In the genomic region with DNA sequence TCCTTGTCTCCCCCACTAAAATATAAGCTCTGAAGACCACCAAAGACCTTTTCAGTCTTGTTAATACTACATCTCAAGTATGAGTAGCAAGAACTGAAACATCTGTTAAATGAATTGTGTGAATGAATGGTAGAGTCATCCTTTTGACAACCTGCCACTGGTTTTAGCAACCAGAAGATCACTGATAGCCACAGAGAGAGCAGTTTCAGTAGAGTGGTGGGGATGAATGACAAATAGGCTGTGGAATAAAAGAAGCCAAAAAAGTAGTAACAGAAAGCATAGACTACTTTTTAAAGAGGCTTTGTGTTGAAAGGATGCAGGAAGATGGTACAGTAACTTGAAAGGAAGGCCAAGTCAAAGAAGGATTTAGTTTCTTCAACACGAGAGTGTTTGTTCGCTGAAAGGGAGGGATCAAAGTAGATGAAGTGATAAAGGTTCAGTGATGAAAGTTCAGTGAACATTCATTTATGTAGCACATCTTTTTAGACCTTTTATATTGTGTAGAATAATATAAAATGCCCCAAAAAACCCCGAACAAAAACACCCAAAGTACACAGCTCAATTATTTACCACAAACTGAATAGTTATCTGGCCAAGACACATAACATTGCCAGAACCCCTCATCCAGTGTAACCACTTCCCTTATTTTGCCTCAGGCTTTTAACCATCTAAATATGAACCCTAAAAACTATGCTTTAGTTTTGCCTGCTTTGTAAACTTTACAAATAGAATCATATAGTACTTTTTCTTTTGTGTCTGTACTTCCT, we compare ENCODE assay signal across 14 cellular contexts. TPM values are rescaled to one million over a fixed set of nuclear protein-coding genes. Genes with fewer than 3 reads are reported as not detected.
A peak's percentile ranks its signal among the peaks of the same experiment; 100 is the strongest.
DNase-seq lines count a peak whose midpoint lies in the region; ATAC-seq and TF ChIP-seq lines count a peak whose summit lies in the region.
"Had no signal": no experiment of that assay in that cellular context is flagged by ENCODE, and none has a peak within 500 bp of the region (broad histone marks: within the 10 kb centered on the region; RNA-seq: fewer than 3 reads in every experiment).

No MANE protein-coding gene starts in this region.

- H3K9me3 Mint-ChIP-seq in activated naive CD4-positive, alpha-beta T cell treated with anti-CD3 and anti-CD28 coated beads for 36 hours: no peaks in the 10 kb centered on the region
- H3K9me3 Mint-ChIP-seq in activated naive CD8-positive, alpha-beta T cell treated with anti-CD3 and anti-CD28 coated beads for 36 hours: no peaks in the 10 kb centered on the region
- H3K9me3 Mint-ChIP-seq in stimulated activated naive CD8-positive, alpha-beta T cell treated with anti-CD3 and anti-CD28 coated beads, Interleukin-15, amount 100 ng/mL, for 72 hours: no peaks in the 10 kb centered on the region

- TF ChIP-seq CTCF in right atrium auricular region (IDR thresholded peaks at IDR 0.05): no peak

- no peaks in the 10 kb centered on the region for H3K4me1 ChIP-seq in right atrium auricular region

- no peaks in the 10 kb centered on the region for H3K27me3 ChIP-seq in right atrium auricular region
- H3K27me3 ChIP-seq: brain microvascular endothelial cell had no signal

- CTCF ChIA-PET in activated naive CD4-positive, alpha-beta T cell treated with anti-CD3 and anti-CD28 coated beads for 36 hours (lab: Charles Lee): interaction anchor here (0.6 kb wide), 1 partner anchor 258 kb away, joined by 3 read pairs; no protein-coding TSS in a partner anchor

- DNase-seq in activated naive CD4-positive, alpha-beta T cell treated with anti-CD3 and anti-CD28 coated beads for 36 hours: peak; percentile 7
- no peak for DNase-seq in activated naive CD4-positive, alpha-beta T cell treated with anti-CD3 and anti-CD28 coated beads, Interleukin-2, amount 50 U/mL, for 16 hours
- DNase-seq in Kasumi-1 (lab: John Stamatoyannopoulos, UW) (peak; percentile 6 to 45), right atrium auricular region (ENCODE audit: low spot score) (no peak)
- no peak for DNase-seq in activated naive CD8-positive, alpha-beta T cell treated with anti-CD3 and anti-CD28 coated beads for 36 hours
- DNase-seq in stimulated activated naive CD8-positive, alpha-beta T cell treated with anti-CD3 and anti-CD28 coated beads, Interleukin-15, amount 100 ng/mL, for 72 hours: no peak
- DNase-seq: activated CD8-positive, alpha-beta memory T cell treated with anti-CD3 and anti-CD28 coated beads, Interleukin-2, amount 50 U/mL, for 48 hours; brain microvascular endothelial cell; H7; NCI-H1105 treated with DMSO at 0.1 percent for 48 hours; NCI-H510A treated with DMSO at 0.1 percent for 48 hours; stimulated activated CD4-positive, alpha-beta T cell treated with anti-CD3 and anti-CD28 coated beads, Interleukin-2, amount 100 ng/mL, for 24 hours had no signal

- H3K4me1 Mint-ChIP-seq in activated naive CD4-positive, alpha-beta T cell treated with anti-CD3 and anti-CD28 coated beads for 36 hours (ENCODE audit: low read depth): peaks cover 11% of the 10 kb centered on the region
- peaks cover 10% of the 10 kb centered on the region for H3K4me1 Mint-ChIP-seq in activated naive CD8-positive, alpha-beta T cell treated with anti-CD3 and anti-CD28 coated beads for 36 hours
- H3K4me1 Mint-ChIP-seq in stimulated activated naive CD8-positive, alpha-beta T cell treated with anti-CD3 and anti-CD28 coated beads, Interleukin-15, amount 100 ng/mL, for 72 hours: peaks cover 11% of the 10 kb centered on the region

- no peaks in the 10 kb centered on the region for H3K27me3 Mint-ChIP-seq in activated naive CD4-positive, alpha-beta T cell treated with anti-CD3 and anti-CD28 coated beads for 36 hours (ENCODE audit: low read depth)
- H3K27me3 Mint-ChIP-seq in activated naive CD8-positive, alpha-beta T cell treated with anti-CD3 and anti-CD28 coated beads for 36 hours: no peaks in the 10 kb centered on the region
- H3K27me3 Mint-ChIP-seq in stimulated activated naive CD8-positive, alpha-beta T cell treated with anti-CD3 and anti-CD28 coated beads, Interleukin-15, amount 100 ng/mL, for 72 hours: no peaks in the 10 kb centered on the region

- ATAC-seq in stimulated activated naive CD8-positive, alpha-beta T cell treated with anti-CD3 and anti-CD28 coated beads, Interleukin-15, amount 100 ng/mL, for 72 hours: peak; percentile 84
- no peak for ATAC-seq in GM21526 (IDR thresholded peaks at IDR 0.05; ENCODE audit: low FRiP score, unreplicated experiment)
- no peak for ATAC-seq in GM19455 (IDR thresholded peaks at IDR 0.05; ENCODE audit: unreplicated experiment)

- H3K4me3 Mint-ChIP-seq in activated naive CD4-positive, alpha-beta T cell treated with anti-CD3 and anti-CD28 coated beads for 36 hours: no peak overlapping the region
- H3K4me3 Mint-ChIP-seq in activated naive CD8-positive, alpha-beta T cell treated with anti-CD3 and anti-CD28 coated beads for 36 hours: no peak overlapping the region
- no peak overlapping the region for H3K4me3 Mint-ChIP-seq in stimulated activated naive CD8-positive, alpha-beta T cell treated with anti-CD3 and anti-CD28 coated beads, Interleukin-15, amount 100 ng/mL, for 72 hours

- H3K27ac Mint-ChIP-seq in activated naive CD4-positive, alpha-beta T cell treated with anti-CD3 and anti-CD28 coated beads for 36 hours: peak overlapping the region; percentile 51
- H3K27ac Mint-ChIP-seq in activated naive CD8-positive, alpha-beta T cell treated with anti-CD3 and anti-CD28 coated beads for 36 hours: peak overlapping the region; percentile 30
- peak overlapping the region; percentile 31 to 43 for H3K27ac Mint-ChIP-seq in stimulated activated naive CD8-positive, alpha-beta T cell treated with anti-CD3 and anti-CD28 coated beads, Interleukin-15, amount 100 ng/mL, for 72 hours

- H3K4me3 ChIP-seq in right atrium auricular region: no peak overlapping the region

- H3K36me3 Mint-ChIP-seq in activated naive CD4-positive, alpha-beta T cell treated with anti-CD3 and anti-CD28 coated beads for 36 hours (ENCODE audit: low read depth): peaks cover 14% of the 10 kb centered on the region
- H3K36me3 Mint-ChIP-seq in activated naive CD8-positive, alpha-beta T cell treated with anti-CD3 and anti-CD28 coated beads for 36 hours: peaks cover 28% of the 10 kb centered on the region

- peaks cover 10% of the 10 kb centered on the region for H3K36me3 ChIP-seq in right atrium auricular region
- H3K36me3 ChIP-seq: brain microvascular endothelial cell had no signal

- intact Hi-C loops in activated naive CD4-positive, alpha-beta T cell treated with anti-CD3 and anti-CD28 coated beads for 36 hours (cut with micrococcal nuclease): loop anchor here (5.0 kb wide), 1 partner anchor 36 kb away; no protein-coding TSS in a partner anchor

- H3K27ac ChIP-seq in right atrium auricular region: no peak overlapping the region
- H3K27ac ChIP-seq: brain microvascular endothelial cell had no signal

- no peaks in the 10 kb centered on the region for H3K9me3 ChIP-seq in right atrium auricular region

RNA-seq across cellular contexts. Expression of a gene that starts 40.1 kb away (rescaled TPM):
- total RNA-seq in activated naive CD4-positive, alpha-beta T cell treated with anti-CD3 and anti-CD28 coated beads for 36 hours: 100 to 1,000 TPM; 106 to 109 TPM
- 100 to 1,000 TPM; 214 to 219 TPM for total RNA-seq in activated naive CD8-positive, alpha-beta T cell treated with anti-CD3 and anti-CD28 coated beads for 36 hours
- total RNA-seq in right atrium auricular region: 10 to 100 TPM; 31.5 to 39.8 TPM

Comparison
In these comparisons a context has a peak if more than half of its experiments do, and no peak if none do; other contexts are left out.
1. DNase-seq: peak in activated naive CD4-positive, alpha-beta T cell treated with anti-CD3 and anti-CD28 coated beads for 36 hours (single experiment) and Kasumi-1 (2 of 2); none in activated naive CD4-positive, alpha-beta T cell treated with anti-CD3 and anti-CD28 coated beads, Interleukin-2, amount 50 U/mL, for 16 hours (single experiment), activated naive CD8-positive, alpha-beta T cell treated with anti-CD3 and anti-CD28 coated beads for 36 hours (single experiment), stimulated activated naive CD8-positive, alpha-beta T cell treated with anti-CD3 and anti-CD28 coated beads, Interleukin-15, amount 100 ng/mL, for 72 hours (0 of 2) and right atrium auricular region (single experiment).
2. Peak in every context shown above with its lines, with median percentiles within 50 percentile points of each other: H3K27ac Mint-ChIP-seq.